Comparison of ENCODE assay signal across 9 cellular contexts in genomic region chr21:44881586-44881939, GRCh38. TPM values are rescaled to one million over a fixed set of nuclear protein-coding genes. Genes with fewer than 3 reads are reported as not detected.
A peak's percentile ranks its signal among the peaks of the same experiment; 100 is the strongest.
DNase-seq lines count a peak whose midpoint lies in the region; ATAC-seq, FAIRE-seq and TF ChIP-seq lines count a peak whose summit lies in the region.
"Had no signal": no experiment of that assay in that cellular context is flagged by ENCODE, and none has a peak within 500 bp of the region (broad histone marks: within the 10 kb centered on the region; RNA-seq: fewer than 3 reads in every experiment).

No MANE protein-coding gene starts in this region.

- no peaks in the 10 kb centered on the region for H3K4me1 ChIP-seq in DND-41 (ENCODE audit: insufficient read depth, low read length)
- H3K4me1 ChIP-seq in PC-9 (replicated peaks; ENCODE audit: insufficient read depth): peaks cover 52% of the 10 kb centered on the region
- H3K4me1 ChIP-seq in endothelial cell of umbilical vein (ENCODE audit: control insufficient read depth, extremely low read depth, insufficient read depth, low read length): peaks cover 45% of the 10 kb centered on the region
- no peaks in the 10 kb centered on the region for H3K4me1 ChIP-seq in sigmoid colon

- dilution Hi-C loops in endothelial cell of umbilical vein (cut with MboI; ENCODE audit: extremely low pct_ligation_motif_present, low sequenced_read_pairs): no loop called here

- no peak for TF ChIP-seq POLR2A in endothelial cell of umbilical vein (IDR thresholded peaks at IDR 0.05; ENCODE audit: low read depth, low read length)
- no peak for TF ChIP-seq POLR2A in sigmoid colon (IDR thresholded peaks at IDR 0.05)

- TF ChIP-seq EP300 in sigmoid colon (IDR thresholded peaks at IDR 0.05): no peak

- H3K79me2 ChIP-seq in DND-41 (ENCODE audit: insufficient read depth, low read length) (no peaks in the 10 kb centered on the region), PC-9 (ENCODE audit: low read depth) (no peaks in the 10 kb centered on the region), endothelial cell of umbilical vein (ENCODE audit: control insufficient read depth, insufficient read depth, low read length) (no peaks in the 10 kb centered on the region)

- H3K36me3 ChIP-seq in DND-41 (ENCODE audit: insufficient read depth, low read length): peaks cover 12% of the 10 kb centered on the region
- no peaks in the 10 kb centered on the region for H3K36me3 ChIP-seq in PC-9 (ENCODE audit: low read depth)
- H3K36me3 ChIP-seq in endothelial cell of umbilical vein (ENCODE audit: control insufficient read depth in 2 of 2, extremely low read depth in 1 of 2, insufficient read depth in 2 of 2, low read length in 2 of 2): no peaks in the 10 kb centered on the region
- H3K36me3 ChIP-seq in sigmoid colon: no peaks in the 10 kb centered on the region

- H3F3A ChIP-seq in PC-9 (ENCODE audit: insufficient read depth, low read depth): peaks cover 31% of the 10 kb centered on the region

- H3K9ac ChIP-seq in DND-41 (ENCODE audit: low read depth, low read length) (no peak overlapping the region), endothelial cell of umbilical vein (replicated peaks; ENCODE audit: extremely low read depth, insufficient read depth, low read length) (peak overlapping the region; percentile 63)

- no peaks in the 10 kb centered on the region for H3K9me2 ChIP-seq in PC-9 (ENCODE audit: insufficient read depth)

- in situ Hi-C loops in GM13977 (cut with MboI; ENCODE audit: low pct_unique_long_range_greater_than_20kb, low sequenced_read_pairs, unreplicated experiment): no loop called here

- H3K4me3 ChIP-seq in DND-41 (ENCODE audit: low read depth in 1 of 2, low read length in 2 of 2): no peak overlapping the region
- no peak overlapping the region for H3K4me3 ChIP-seq in PC-9
- no peak overlapping the region for H3K4me3 ChIP-seq in endothelial cell of umbilical vein (replicated peaks in 1 of 3; ENCODE audit: insufficient read depth in 1 of 3, low read depth in 1 of 3, low read length in 3 of 3)
- no peak overlapping the region for H3K4me3 ChIP-seq in sigmoid colon

- H3K9me3 ChIP-seq in DND-41 (ENCODE audit: insufficient read depth, low read length, severe bottlenecking) (no peaks in the 10 kb centered on the region), PC-9 (ENCODE audit: insufficient read depth, low read depth) (no peaks in the 10 kb centered on the region), endothelial cell of umbilical vein (replicated peaks; ENCODE audit: control insufficient read depth, insufficient read depth, low read length) (no peaks in the 10 kb centered on the region), sigmoid colon (no peaks in the 10 kb centered on the region)

- intact Hi-C loops in PC-9 (cut with micrococcal nuclease; ENCODE audit: unreplicated experiment): no loop called here
- intact Hi-C loops in endothelial cell of umbilical vein (cut with micrococcal nuclease): loop anchor here (1.0 kb wide), 2 partner anchors 8 to 30 kb away; partner anchors contain the start of gene PTTG1IP
- intact Hi-C loops in sigmoid colon (cut with DNase I): no loop called here

- CTCF ChIA-PET in PC-9 (lab: Charles Lee): no interaction called here
- CTCF ChIA-PET in endothelial cell of umbilical vein (lab: Charles Lee): interaction anchor here (0.9 to 7.1 kb wide), 5 partner anchors 12 to 88 kb away, joined by 3 to 47 read pairs (median 6); no protein-coding TSS in a partner anchor

- peak; percentile 35; the same call in 1 of the 3 replicates for ATAC-seq in DND-41 (ENCODE audit: insufficient read depth, low read depth)
- no peak for ATAC-seq in GM18498 (IDR thresholded peaks at IDR 0.05; ENCODE audit: unreplicated experiment)

- H3K27me3 ChIP-seq in DND-41 (ENCODE audit: insufficient read depth, low read length, poor library complexity): peaks cover 3% of the 10 kb centered on the region
- H3K27me3 ChIP-seq in PC-9 (ENCODE audit: insufficient read depth, low read depth): no peaks in the 10 kb centered on the region
- no peaks in the 10 kb centered on the region for H3K27me3 ChIP-seq in endothelial cell of umbilical vein (ENCODE audit: control insufficient read depth in 2 of 2, insufficient read depth in 2 of 2, low read length in 2 of 2)
- no peaks in the 10 kb centered on the region for H3K27me3 ChIP-seq in sigmoid colon

- no peaks in the 10 kb centered on the region for H3K9me1 ChIP-seq in endothelial cell of umbilical vein (replicated peaks; ENCODE audit: control insufficient read depth, extremely low read depth, insufficient read depth, low read length)

- H4K20me1 ChIP-seq in DND-41 (ENCODE audit: insufficient read depth, low read length) (no peaks in the 10 kb centered on the region), PC-9 (ENCODE audit: insufficient read depth) (no peaks in the 10 kb centered on the region), endothelial cell of umbilical vein (replicated peaks; ENCODE audit: control insufficient read depth, extremely low read depth, insufficient read depth, low read length) (no peaks in the 10 kb centered on the region)

- no peak overlapping the region for H3K4me2 ChIP-seq in DND-41 (ENCODE audit: insufficient read depth, low read length)
- peak overlapping the region; percentile 55 for H3K4me2 ChIP-seq in PC-9
- H3K4me2 ChIP-seq in endothelial cell of umbilical vein (ENCODE audit: insufficient read depth, low read length): peak overlapping the region; percentile 58

- H2AFZ ChIP-seq in DND-41 (ENCODE audit: low read depth, low read length): no peak overlapping the region
- no peak overlapping the region for H2AFZ ChIP-seq in PC-9
- peak overlapping the region; percentile 11 for H2AFZ ChIP-seq in endothelial cell of umbilical vein (ENCODE audit: low read depth, low read length)

- TF ChIP-seq CTCF in DND-41 (IDR thresholded peaks at IDR 0.05; ENCODE audit: borderline replicate concordance, extremely low read depth, low read length, poor library complexity, severe bottlenecking) (no peak), PC-9 (conservative IDR thresholded peaks at IDR 0.05) (no peak), endothelial cell of umbilical vein (IDR thresholded peaks at IDR 0.05; ENCODE audit: extremely low read depth in 1 of 2, insufficient read depth in 1 of 2, low read depth in 1 of 2, low read length in 2 of 2) (no peak), sigmoid colon (IDR thresholded peaks at IDR 0.05) (no peak), GM13977 (IDR thresholded peaks at IDR 0.05; ENCODE audit: extremely low read depth, insufficient read depth, missing control alignments) (no peak)

- POLR2A ChIA-PET in PC-9 (lab: Charles Lee; ENCODE audit: unreplicated experiment): no interaction called here
- POLR2A ChIA-PET in endothelial cell of umbilical vein (lab: Charles Lee): interaction anchor here (2.7 kb wide), 1 partner anchor 8 kb away, joined by 7 read pairs; the partner anchor contains the start of gene PTTG1IP

- WGBS in sigmoid colon, 2 donors: 71 to 82% methylated on average over 5 of the region's 5 CpGs

- DNase-seq in DND-41 (no peak), PC-9 (peak in 1 of 2 experiments; percentile 36), endothelial cell of umbilical vein (ENCODE audit: low read depth, low spot score) (no peak), sigmoid colon (peak; percentile 59), GM13977 (ENCODE audit: low spot score) (no peak), NCI-H69 (lab: John Stamatoyannopoulos, UW) (no peak)
- no peak for DNase-seq in central memory CD4-positive, alpha-beta T cell
- DNase-seq: NK-92 treated with Interleukin-12 subunit alpha and Interleukin-12 subunit beta, amount 100 ng/mL, for 24 hours had no signal

- BruUV-seq in PC-9 (replicated peaks; lab: Mats Ljungman, UMichigan) (no TSS peak), endothelial cell of umbilical vein (replicated peaks; lab: Mats Ljungman, UMichigan) (no TSS peak)

- H3K27ac ChIP-seq in DND-41 (ENCODE audit: low read length) (no peak overlapping the region), PC-9 (peak overlapping the region; percentile 89), endothelial cell of umbilical vein (ENCODE audit: insufficient read depth, low read depth, low read length) (peak overlapping the region; percentile 98), sigmoid colon (peak overlapping the region in 2 of 4 donors; percentile 32 to 47)

- FAIRE-seq in endothelial cell of umbilical vein (lab: Jason Lieb, UNC): peak; percentile 35

RNA-seq across cellular contexts. Expression of gene PTTG1IP, which starts 8.1 kb away (rescaled TPM):
- total RNA-seq in PC-9 (2021) (162 and 174 TPM in 2 replicates), endothelial cell of umbilical vein (406 and 415 TPM in 2 replicates), sigmoid colon (100 to 1,000 TPM; 158 to 208 (median 188) TPM)
- polyA plus RNA-seq in endothelial cell of umbilical vein (313 and 342 TPM in 2 replicates), sigmoid colon (100 to 1,000 TPM in 1 of 3 donors, 10 to 100 TPM in 2; 49.7 to 146 (median 59.5) TPM)
- polyA plus RNA-seq in endothelial cell of umbilical vein (2011; cell fraction: cytosol; rRNA removed): 289 and 309 TPM in 2 replicates
- 194 and 204 TPM in 2 replicates for polyA plus RNA-seq in endothelial cell of umbilical vein (2011; cell fraction: nucleus; rRNA removed)
- 314 and 368 TPM in 2 replicates for polyA plus RNA-seq in endothelial cell of umbilical vein (2012)
- polyA minus RNA-seq in endothelial cell of umbilical vein: 267 and 299 TPM in 2 replicates
- polyA minus RNA-seq in endothelial cell of umbilical vein (2011; cell fraction: cytosol; rRNA and poly(A)+ RNA removed): 103 TPM
- polyA minus RNA-seq in endothelial cell of umbilical vein (2011; cell fraction: nucleus; rRNA and poly(A)+ RNA removed): 77.5 and 96.0 TPM in 2 replicates

RNA-seq across cellular contexts. Expression of gene ITGB2, which starts 39.1 kb away (rescaled TPM):
- total RNA-seq in PC-9 (2021) (3.6 and 6.0 TPM in 2 replicates), endothelial cell of umbilical vein (0.65 and 0.91 TPM in 2 replicates), sigmoid colon (10 to 100 TPM; 14.7 to 82.0 (median 48.5) TPM)
- polyA plus RNA-seq in endothelial cell of umbilical vein (0.39 and 0.59 TPM in 2 replicates), sigmoid colon (100 to 1,000 TPM in 1 of 3 donors, 10 to 100 TPM in 2; 21.0 to 103 (median 60.5) TPM)
- polyA plus RNA-seq in endothelial cell of umbilical vein (2011; cell fraction: cytosol; rRNA removed): 0.26 and 0.87 TPM in 2 replicates
- polyA plus RNA-seq in endothelial cell of umbilical vein (2011; cell fraction: nucleus; rRNA removed): 0.30 and 0.48 TPM in 2 replicates
- 0.94 and 1.9 TPM in 2 replicates for polyA plus RNA-seq in endothelial cell of umbilical vein (2012)
- 0.19 TPM in 1 of 2 replicates, not detected in the other for polyA minus RNA-seq in endothelial cell of umbilical vein
- polyA minus RNA-seq in endothelial cell of umbilical vein (2011; cell fraction: cytosol; rRNA and poly(A)+ RNA removed): 0.72 TPM
- polyA minus RNA-seq in endothelial cell of umbilical vein (2011; cell fraction: nucleus; rRNA and poly(A)+ RNA removed): 0.58 TPM in 1 of 2 replicates, not detected in the other

RNA-seq across cellular contexts. Expression of gene SLX9, which starts 58.3 kb away (rescaled TPM):
- total RNA-seq in PC-9 (2021) (22.8 and 30.4 TPM in 2 replicates), endothelial cell of umbilical vein (46.4 and 50.6 TPM in 2 replicates), sigmoid colon (10 to 100 TPM; 18.3 to 38.8 (median 22.0) TPM)
- polyA plus RNA-seq in endothelial cell of umbilical vein (27.0 and 27.7 TPM in 2 replicates), sigmoid colon (10 to 100 TPM in 2 of 3 donors, 1 to 10 TPM in 1; 9.7 to 31.9 (median 15.0) TPM)
- polyA plus RNA-seq in endothelial cell of umbilical vein (2011; cell fraction: cytosol; rRNA removed): 22.2 and 31.4 TPM in 2 replicates
- 12.9 and 19.4 TPM in 2 replicates for polyA plus RNA-seq in endothelial cell of umbilical vein (2011; cell fraction: nucleus; rRNA removed)
- polyA plus RNA-seq in endothelial cell of umbilical vein (2012): 22.1 and 31.0 TPM in 2 replicates
- polyA minus RNA-seq in endothelial cell of umbilical vein: 5.8 and 7.4 TPM in 2 replicates
- 43.1 TPM for polyA minus RNA-seq in endothelial cell of umbilical vein (2011; cell fraction: cytosol; rRNA and poly(A)+ RNA removed)
- polyA minus RNA-seq in endothelial cell of umbilical vein (2011; cell fraction: nucleus; rRNA and poly(A)+ RNA removed): 2.3 and 5.7 TPM in 2 replicates
